ENCODE assay signal across 25 cellular contexts in genomic region chr11:99277281-99277680, GRCh38.
A peak's percentile ranks its signal among the peaks of the same experiment; 100 is the strongest.
DNase-seq lines count a peak whose midpoint lies in the region; FAIRE-seq and TF ChIP-seq lines count a peak whose summit lies in the region.
"Had no signal": no experiment of that assay in that cellular context is flagged by ENCODE, and none has a peak within 500 bp of the region (broad histone marks: within the 10 kb centered on the region; RNA-seq: fewer than 3 reads in every experiment).

No MANE protein-coding gene starts in this region.

- TF ChIP-seq CTCF in transverse colon (IDR thresholded peaks at IDR 0.05), result no peak

- no peak overlapping the region for H3K4me3 Mint-ChIP-seq in CD4-positive, alpha-beta memory T cell
- H3K4me3 Mint-ChIP-seq: activated CD4-positive, alpha-beta T cell treated with anti-CD3 and anti-CD28 coated beads for 36 hours; immature natural killer cell; mesothelial cell of epicardium; naive thymus-derived CD4-positive, alpha-beta T cell; stimulated activated naive CD8-positive, alpha-beta T cell treated with anti-CD3 and anti-CD28 coated beads, Interleukin-15, amount 100 ng/mL, for 72 hours had no signal

- H3K9me3 ChIP-seq in transverse colon, result no peaks in the 10 kb centered on the region
- H3K9me3 ChIP-seq in CD4-positive, alpha-beta memory T cell (ENCODE audit: control insufficient read depth in 1 of 2, low read length in 2 of 2), result no peaks in the 10 kb centered on the region
- H3K9me3 ChIP-seq: left ventricle myocardium inferior, SK-N-SH, tibial nerve had no signal

- TF ChIP-seq POLR2A in transverse colon (IDR thresholded peaks at IDR 0.05), result no peak

- H3K4me1 Mint-ChIP-seq in CD4-positive, alpha-beta memory T cell, result no peaks in the 10 kb centered on the region
- H3K4me1 Mint-ChIP-seq: activated CD4-positive, alpha-beta T cell treated with anti-CD3 and anti-CD28 coated beads for 36 hours; immature natural killer cell; naive thymus-derived CD4-positive, alpha-beta T cell; stimulated activated naive CD8-positive, alpha-beta T cell treated with anti-CD3 and anti-CD28 coated beads, Interleukin-15, amount 100 ng/mL, for 72 hours had no signal

- H3K36me3 ChIP-seq in transverse colon, result no peaks in the 10 kb centered on the region
- H3K36me3 ChIP-seq in CD4-positive, alpha-beta memory T cell (ENCODE audit: insufficient read depth, low read length), result no peaks in the 10 kb centered on the region
- H3K36me3 ChIP-seq: left ventricle myocardium inferior, tibial nerve had no signal

- in situ Hi-C loops in transverse colon (cut with MboI; ENCODE audit: low pct_ligation_motif_present in 1 of 4, low pct_unique_long_range_greater_than_20kb in 1 of 4, low sequenced_read_pairs in 3 of 4), result no loop called here

- intact Hi-C loops in transverse colon (cut with DNase I; ENCODE audit: low total_unique reads), result no loop called here
- intact Hi-C loops in CD4-positive, alpha-beta memory T cell (cut with micrococcal nuclease), result no loop called here

- no peak overlapping the region for H3K4me3 ChIP-seq in transverse colon
- no peak overlapping the region for H3K4me3 ChIP-seq in CD4-positive, alpha-beta memory T cell (ENCODE audit: low read length in 2 of 2)
- H3K4me3 ChIP-seq: left ventricle myocardium inferior, tibial nerve had no signal

- whole genome bisulfite sequencing in transverse colon (ENCODE audit: low coverage in 1 of 2), 2 donors, result 29 to 56% methylated on average over 1 of the region's 1 CpG

- no peaks in the 10 kb centered on the region for H3K36me3 Mint-ChIP-seq in CD4-positive, alpha-beta memory T cell
- H3K36me3 Mint-ChIP-seq: immature natural killer cell; mesothelial cell of epicardium; naive thymus-derived CD4-positive, alpha-beta T cell had no signal

- POLR2A ChIA-PET in CD4-positive, alpha-beta memory T cell (lab: Charles Lee; ENCODE audit: partially characterized antibody), result no interaction called here

- DNase-seq in SHP77 treated with DMSO at 0.1 percent for 48 hours (lab: John Stamatoyannopoulos, UW), result peak; percentile 4
- DNase-seq in SHP77 (lab: John Stamatoyannopoulos, UW), result no peak
- DNase-seq in NCI-H69 (lab: John Stamatoyannopoulos, UW), result peak; percentile 97
- no peak for DNase-seq in transverse colon
- DNase-seq in GM19239 (ENCODE audit: insufficient read length, low spot score), result no peak
- no peak for DNase-seq in CD4-positive, alpha-beta memory T cell
- DNase-seq in activated gamma-delta T cell treated with Interleukin-2 at 50 U/mL for 16 hours, result no peak
- DNase-seq: activated CD4-positive, alpha-beta T cell treated with anti-CD3 and anti-CD28 coated beads for 36 hours; activated effector memory CD4-positive, alpha-beta T cell treated with anti-CD3 and anti-CD28 coated beads, Interleukin-2, amount 50 U/mL, for 16 hours; DND-41; erythroblast; foreskin fibroblast; immature natural killer cell; Kasumi-1; left ventricle myocardium inferior; naive thymus-derived CD4-positive, alpha-beta T cell; NCI-H2029 treated with DMSO at 0.1 percent for 48 hours; NCI-H524; SK-N-SH; stimulated activated naive CD8-positive, alpha-beta T cell treated with anti-CD3 and anti-CD28 coated beads, Interleukin-15, amount 100 ng/mL, for 72 hours; T-helper 2 cell had no signal

- FAIRE-seq in islet of Langerhans (lab: Jason Lieb, UNC) (peak; percentile 100), GM19239 (lab: Jason Lieb, UNC) (no peak)
- FAIRE-seq: H54 had no signal

- CTCF ChIA-PET in CD4-positive, alpha-beta memory T cell (lab: Charles Lee; ENCODE audit: partially characterized antibody), result no interaction called here

- H3K4me1 ChIP-seq in transverse colon, result no peaks in the 10 kb centered on the region
- no peaks in the 10 kb centered on the region for H3K4me1 ChIP-seq in CD4-positive, alpha-beta memory T cell (ENCODE audit: insufficient read depth, low read length)
- H3K4me1 ChIP-seq: left ventricle myocardium inferior, tibial nerve had no signal

- H3K27ac ChIP-seq in transverse colon, result no peak overlapping the region
- no peak overlapping the region for H3K27ac ChIP-seq in CD4-positive, alpha-beta memory T cell (ENCODE audit: low read depth, low read length)
- H3K27ac ChIP-seq: left ventricle myocardium inferior, tibial nerve had no signal

- H3K27me3 Mint-ChIP-seq in CD4-positive, alpha-beta memory T cell, result no peaks in the 10 kb centered on the region
- H3K27me3 Mint-ChIP-seq: activated CD4-positive, alpha-beta T cell treated with anti-CD3 and anti-CD28 coated beads for 36 hours; naive thymus-derived CD4-positive, alpha-beta T cell; stimulated activated naive CD8-positive, alpha-beta T cell treated with anti-CD3 and anti-CD28 coated beads, Interleukin-15, amount 100 ng/mL, for 72 hours had no signal

- no peaks in the 10 kb centered on the region for H3K27me3 ChIP-seq in transverse colon
- H3K27me3 ChIP-seq in CD4-positive, alpha-beta memory T cell (ENCODE audit: insufficient read depth, low read length), result no peaks in the 10 kb centered on the region
- H3K27me3 ChIP-seq: tibial nerve had no signal

- peaks cover 4 to 14% (median 6%) of the 10 kb centered on the region in 8 donors for H3K9me3 Mint-ChIP-seq in CD4-positive, alpha-beta memory T cell
- H3K9me3 Mint-ChIP-seq: mesothelial cell of epicardium had no signal

- no peak overlapping the region for H3K27ac Mint-ChIP-seq in CD4-positive, alpha-beta memory T cell
- H3K27ac Mint-ChIP-seq: activated CD4-positive, alpha-beta T cell treated with anti-CD3 and anti-CD28 coated beads for 36 hours; immature natural killer cell; mesothelial cell of epicardium; naive thymus-derived CD4-positive, alpha-beta T cell; stimulated activated naive CD8-positive, alpha-beta T cell treated with anti-CD3 and anti-CD28 coated beads, Interleukin-15, amount 100 ng/mL, for 72 hours had no signal

- no peak for TF ChIP-seq EP300 in transverse colon (IDR thresholded peaks at IDR 0.05; ENCODE audit: low read depth)

Comparison
In these comparisons a context has a peak if more than half of its experiments do, and no peak if none do; other contexts are left out.
1. DNase-seq: peak in SHP77 treated with DMSO at 0.1 percent for 48 hours (single experiment) and NCI-H69 (single experiment); none in SHP77 (0 of 2), transverse colon (single experiment), GM19239 (single experiment), CD4-positive, alpha-beta memory T cell (0 of 5) and activated gamma-delta T cell treated with Interleukin-2 at 50 U/mL for 16 hours (single experiment).